Comparison of ENCODE assay signal across 9 cellular contexts in the genomic region with DNA sequence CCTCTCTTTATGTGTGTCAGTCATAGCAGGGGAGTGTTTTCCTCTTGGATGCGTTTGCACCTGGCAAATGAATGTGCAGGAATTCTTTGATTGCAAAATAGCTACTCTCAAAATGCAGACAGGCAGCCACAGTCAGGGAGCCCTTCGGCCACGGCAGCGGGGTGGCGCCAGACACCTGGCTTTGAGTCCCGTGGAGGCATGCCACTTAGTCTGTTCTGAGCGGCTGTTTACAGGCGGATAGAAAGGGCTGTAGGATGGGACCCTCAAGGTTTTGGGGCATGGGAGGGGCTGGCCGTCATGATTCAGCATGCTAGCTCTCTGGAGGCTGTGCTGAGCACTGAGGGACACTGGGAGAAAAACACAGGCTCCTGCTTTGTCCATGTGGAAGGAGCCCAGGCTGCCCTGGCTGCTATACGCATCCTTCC.
DNase-seq lines count a peak whose midpoint lies in the region; ATAC-seq and TF ChIP-seq lines count a peak whose summit lies in the region.
"Had no signal": no experiment of that assay in that cellular context is flagged by ENCODE, and none has a peak within 500 bp of the region (broad histone marks: within the 10 kb centered on the region; RNA-seq: fewer than 3 reads in every experiment).

No MANE protein-coding gene starts in this region.

- H4K20me1 ChIP-seq in neural cell (ENCODE audit: insufficient read depth), result no peaks in the 10 kb centered on the region

- TF ChIP-seq EP300 in neural cell (conservative IDR thresholded peaks at IDR 0.05; ENCODE audit: poor library complexity, severe bottlenecking), result peak; percentile 62

- DNase-seq in activated T-cell treated with anti-CD3 and anti-CD28 coated beads for 1 hour (ENCODE audit: low read depth) (peak; percentile 29), NCI-H2107 (lab: John Stamatoyannopoulos, UW) (peak; percentile 95), fibroblast of the aortic adventitia (ENCODE audit: low read depth) (peak; percentile 68)
- DNase-seq in activated T-cell treated with anti-CD3 and anti-CD28 coated beads, Interleukin-2, amount 50 U/mL, for 4 hours, result no peak
- DNase-seq in activated CD4-positive, alpha-beta T cell treated with anti-CD3 and anti-CD28 coated beads, Interleukin-2, amount 50 U/mL, for 1 hour, result peak; percentile 34

- no peaks in the 10 kb centered on the region for H3K9me3 Mint-ChIP-seq in activated T-cell treated with anti-CD3 and anti-CD28 coated beads, Interleukin-2, amount 50 U/mL, for 4 hours

- TF ChIP-seq RAD21 in neural cell (conservative IDR thresholded peaks at IDR 0.05), result peak; percentile 98

- no peak overlapping the region for H3K4me2 ChIP-seq in neural cell (ENCODE audit: low read length)

- H3K36me3 Mint-ChIP-seq in activated T-cell treated with anti-CD3 and anti-CD28 coated beads, Interleukin-2, amount 50 U/mL, for 4 hours (ENCODE audit: insufficient read depth), result no peaks in the 10 kb centered on the region

- peak; percentile 77 for TF ChIP-seq CTCF in fibroblast of the aortic adventitia (IDR thresholded peaks at IDR 0.05; ENCODE audit: insufficient read depth, low read length)
- TF ChIP-seq CTCF in neural cell (IDR thresholded peaks at IDR 0.05; ENCODE audit: poor library complexity, severe bottlenecking), result peak; percentile 96

- peak overlapping the region; percentile 70 for H3K27ac ChIP-seq in neural cell (ENCODE audit: low read length)
- H3K27ac ChIP-seq: tibial artery had no signal

- H3K4me3 ChIP-seq in fibroblast of the aortic adventitia (ENCODE audit: low read depth, low read length), result no peak overlapping the region
- H3K4me3 ChIP-seq in neural cell (ENCODE audit: low read length), result peak overlapping the region; percentile 19
- H3K4me3 ChIP-seq: tibial artery had no signal

- no peaks in the 10 kb centered on the region for H3K27me3 ChIP-seq in neural cell (ENCODE audit: insufficient read depth, low read depth, low read length)
- H3K27me3 ChIP-seq: tibial artery had no signal

- no peak overlapping the region for H2AFZ ChIP-seq in neural cell (ENCODE audit: low read depth, low read length)

- H3K4me3 Mint-ChIP-seq in activated T-cell treated with anti-CD3 and anti-CD28 coated beads, Interleukin-2, amount 50 U/mL, for 4 hours, result no peak overlapping the region

- no peaks in the 10 kb centered on the region for H3K27me3 Mint-ChIP-seq in activated T-cell treated with anti-CD3 and anti-CD28 coated beads, Interleukin-2, amount 50 U/mL, for 4 hours (ENCODE audit: low read depth)

- ATAC-seq in activated T-cell treated with anti-CD3 and anti-CD28 coated beads, Interleukin-2, amount 50 U/mL, for 4 hours, result no peak
- no peak for ATAC-seq in HG02852 (IDR thresholded peaks at IDR 0.05; ENCODE audit: unreplicated experiment)
- no peak for ATAC-seq in HG02973 (IDR thresholded peaks at IDR 0.05; ENCODE audit: unreplicated experiment)

- H3K9ac ChIP-seq in neural cell (ENCODE audit: low read length), result peak overlapping the region; percentile 42

- no peaks in the 10 kb centered on the region for H3K9me2 ChIP-seq in neural cell (ENCODE audit: insufficient read depth, low read length)

- peaks cover 4% of the 10 kb centered on the region for H3K79me2 ChIP-seq in neural cell (replicated peaks; ENCODE audit: insufficient read depth, low read length)

- no peaks in the 10 kb centered on the region for H3K36me3 ChIP-seq in neural cell (ENCODE audit: insufficient read depth, low read length)
- H3K36me3 ChIP-seq: tibial artery had no signal

- no peaks in the 10 kb centered on the region for H3K9me3 ChIP-seq in neural cell (ENCODE audit: low read length)
- H3K9me3 ChIP-seq: tibial artery had no signal

- H3F3A ChIP-seq in neural cell (ENCODE audit: insufficient read depth, low read length, poor library complexity, severe bottlenecking), result peaks cover 5% of the 10 kb centered on the region

- H3K4me1 Mint-ChIP-seq in activated T-cell treated with anti-CD3 and anti-CD28 coated beads, Interleukin-2, amount 50 U/mL, for 4 hours (ENCODE audit: low read depth), result peaks cover 24% of the 10 kb centered on the region

TF ChIP-seq in neural cell, 6 proteins besides CTCF, POLR2A, EP300 and RAD21:
- peak; percentile 94 for TF ChIP-seq SMC3 (conservative IDR thresholded peaks at IDR 0.05; ENCODE audit: poor library complexity)
- TF ChIP-seq TAF1 (IDR thresholded peaks at IDR 0.05; ENCODE audit: low read depth), result no peak
- no peak for TF ChIP-seq EZH2 (IDR thresholded peaks at IDR 0.05; ENCODE audit: borderline replicate concordance, insufficient read depth, low read length, poor library complexity, severe bottlenecking)
- peak; percentile 59 for TF ChIP-seq POLR2AphosphoS5 (IDR thresholded peaks at IDR 0.05)
- TF ChIP-seq MXI1 (conservative IDR thresholded peaks at IDR 0.05; ENCODE audit: poor library complexity, severe bottlenecking), result peak; percentile 46
- TF ChIP-seq, protein P1, sequence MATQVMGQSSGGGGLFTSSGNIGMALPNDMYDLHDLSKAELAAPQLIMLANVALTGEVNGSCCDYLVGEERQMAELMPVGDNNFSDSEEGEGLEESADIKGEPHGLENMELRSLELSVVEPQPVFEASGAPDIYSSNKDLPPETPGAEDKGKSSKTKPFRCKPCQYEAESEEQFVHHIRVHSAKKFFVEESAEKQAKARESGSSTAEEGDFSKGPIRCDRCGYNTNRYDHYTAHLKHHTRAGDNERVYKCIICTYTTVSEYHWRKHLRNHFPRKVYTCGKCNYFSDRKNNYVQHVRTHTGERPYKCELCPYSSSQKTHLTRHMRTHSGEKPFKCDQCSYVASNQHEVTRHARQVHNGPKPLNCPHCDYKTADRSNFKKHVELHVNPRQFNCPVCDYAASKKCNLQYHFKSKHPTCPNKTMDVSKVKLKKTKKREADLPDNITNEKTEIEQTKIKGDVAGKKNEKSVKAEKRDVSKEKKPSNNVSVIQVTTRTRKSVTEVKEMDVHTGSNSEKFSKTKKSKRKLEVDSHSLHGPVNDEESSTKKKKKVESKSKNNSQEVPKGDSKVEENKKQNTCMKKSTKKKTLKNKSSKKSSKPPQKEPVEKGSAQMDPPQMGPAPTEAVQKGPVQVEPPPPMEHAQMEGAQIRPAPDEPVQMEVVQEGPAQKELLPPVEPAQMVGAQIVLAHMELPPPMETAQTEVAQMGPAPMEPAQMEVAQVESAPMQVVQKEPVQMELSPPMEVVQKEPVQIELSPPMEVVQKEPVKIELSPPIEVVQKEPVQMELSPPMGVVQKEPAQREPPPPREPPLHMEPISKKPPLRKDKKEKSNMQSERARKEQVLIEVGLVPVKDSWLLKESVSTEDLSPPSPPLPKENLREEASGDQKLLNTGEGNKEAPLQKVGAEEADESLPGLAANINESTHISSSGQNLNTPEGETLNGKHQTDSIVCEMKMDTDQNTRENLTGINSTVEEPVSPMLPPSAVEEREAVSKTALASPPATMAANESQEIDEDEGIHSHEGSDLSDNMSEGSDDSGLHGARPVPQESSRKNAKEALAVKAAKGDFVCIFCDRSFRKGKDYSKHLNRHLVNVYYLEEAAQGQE (IDR thresholded peaks at IDR 0.05; ENCODE audit: borderline replicate concordance), result peak; percentile 83
